ENCODE assay signal across 10 cellular contexts in the genomic region with DNA sequence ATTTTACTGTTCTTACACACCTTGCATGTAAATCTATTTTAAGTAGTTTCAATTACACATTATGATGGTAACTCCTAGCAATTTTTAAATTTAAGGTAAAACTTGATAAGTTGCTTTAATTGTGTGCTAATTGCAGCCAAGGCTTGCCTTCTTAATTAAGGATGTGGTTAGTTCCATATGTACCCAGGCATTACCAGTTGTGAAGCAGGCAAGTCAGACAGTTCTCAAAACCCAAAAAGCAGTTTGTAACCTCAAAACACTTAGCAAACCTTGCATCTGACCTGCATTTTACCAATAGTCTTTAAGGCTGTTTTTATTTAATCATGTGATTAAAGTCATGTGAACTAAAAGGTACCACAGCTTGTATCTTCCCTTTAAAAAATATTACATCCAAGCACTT.
"Had no signal": no experiment of that assay in that cellular context is flagged by ENCODE, and none has a peak within 500 bp of the region (broad histone marks: within the 10 kb centered on the region; RNA-seq: fewer than 3 reads in every experiment).

No MANE protein-coding gene starts in this region.

- FAIRE-seq: HepG2, K562 had no signal

- DNase-seq: GM23248, GOT3, H7, HFFc6, KG1 had no signal

- H2AFZ ChIP-seq: GM23248 had no signal

- ATAC-seq: HCT116, HepG2, K562 had no signal

- H3K36me3 ChIP-seq: HAP-1 had no signal

- H3K9me3 ChIP-seq: HAP-1 had no signal

- H3K27ac ChIP-seq: GM23248, HL-60 had no signal

- H3K4me3 ChIP-seq: GM23248, HAP-1, K562 had no signal
